1 cellular context compared by ENCODE assay signal in the genomic region with DNA sequence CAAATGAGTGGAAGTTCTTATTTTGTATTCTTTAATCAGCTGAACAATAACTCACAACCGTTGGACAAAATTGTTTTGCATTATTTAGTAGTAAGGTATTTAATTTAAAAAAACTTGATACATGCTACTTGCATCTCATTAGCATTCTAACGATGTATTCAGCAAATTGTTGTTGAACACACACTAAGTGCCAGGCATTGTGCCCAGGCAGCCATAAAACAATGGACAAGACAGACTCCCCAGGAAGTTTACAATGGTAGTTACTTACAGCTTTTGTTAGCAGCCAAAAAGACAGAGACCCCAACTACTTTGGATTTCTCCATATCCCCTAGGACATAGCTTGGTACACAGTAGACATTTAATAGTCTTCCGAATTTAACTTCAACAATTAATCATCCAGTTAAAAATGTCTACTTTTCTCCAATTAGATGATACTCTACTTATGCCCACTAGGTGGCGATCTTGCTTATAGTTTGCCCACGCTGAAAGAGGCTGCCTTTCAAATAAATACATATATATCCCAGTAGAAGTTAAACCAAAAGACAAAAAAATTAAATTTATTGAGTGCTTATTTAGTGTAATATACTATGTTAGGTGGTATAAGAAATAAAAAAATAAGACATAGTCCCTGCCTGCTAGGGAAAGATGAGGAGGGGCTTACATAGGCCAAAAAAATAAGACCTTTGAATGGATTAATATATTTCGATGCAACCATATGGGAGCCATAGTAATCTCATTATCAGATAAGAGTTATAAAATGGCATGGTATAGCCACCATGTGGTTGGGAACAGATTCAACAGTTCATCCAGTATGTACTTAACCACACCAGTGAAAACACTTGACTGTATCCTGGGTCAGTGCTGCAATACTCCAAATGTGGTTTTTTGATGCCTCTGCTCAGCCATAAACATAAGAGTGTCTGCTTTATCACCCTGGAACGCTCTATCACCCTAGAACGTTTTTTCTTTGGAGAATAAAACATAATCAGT.
TF ChIP-seq lines count a peak whose summit lies in the region.

No MANE protein-coding gene starts in this region.

TF ChIP-seq in H1, 55 proteins besides CTCF, POLR2A, EP300 and RAD21:
- TF ChIP-seq, protein P1, sequence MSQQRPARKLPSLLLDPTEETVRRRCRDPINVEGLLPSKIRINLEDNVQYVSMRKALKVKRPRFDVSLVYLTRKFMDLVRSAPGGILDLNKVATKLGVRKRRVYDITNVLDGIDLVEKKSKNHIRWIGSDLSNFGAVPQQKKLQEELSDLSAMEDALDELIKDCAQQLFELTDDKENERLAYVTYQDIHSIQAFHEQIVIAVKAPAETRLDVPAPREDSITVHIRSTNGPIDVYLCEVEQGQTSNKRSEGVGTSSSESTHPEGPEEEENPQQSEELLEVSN (IDR thresholded peaks at IDR 0.05): no peak
- TF ChIP-seq RXRA (IDR thresholded peaks at IDR 0.05; ENCODE audit: insufficient read depth, low read depth, low read length) (no peak), SP4 (IDR thresholded peaks at IDR 0.05; ENCODE audit: low read length) (no peak), NRF1 (IDR thresholded peaks at IDR 0.05; ENCODE audit: low read depth, low read length) (no peak), TAF1 (IDR thresholded peaks at IDR 0.05; ENCODE audit: low read depth, low read length) (no peak), CREB1 (IDR thresholded peaks at IDR 0.05) (no peak), BRCA1 (IDR thresholded peaks at IDR 0.05; ENCODE audit: low read depth, low read length) (no peak), GABPA (IDR thresholded peaks at IDR 0.05; ENCODE audit: borderline replicate concordance, insufficient read depth, low read length) (no peak), EGR1 (IDR thresholded peaks at IDR 0.05; ENCODE audit: borderline replicate concordance, low read depth, low read length) (no peak), JUND (IDR thresholded peaks at IDR 0.05; ENCODE audit: low read length) (no peak), SIRT6 (IDR thresholded peaks at IDR 0.05; ENCODE audit: low read length) (no peak), KDM1A (IDR thresholded peaks at IDR 0.05; ENCODE audit: borderline replicate concordance, low read length) (no peak)
- TF ChIP-seq, protein P2, sequence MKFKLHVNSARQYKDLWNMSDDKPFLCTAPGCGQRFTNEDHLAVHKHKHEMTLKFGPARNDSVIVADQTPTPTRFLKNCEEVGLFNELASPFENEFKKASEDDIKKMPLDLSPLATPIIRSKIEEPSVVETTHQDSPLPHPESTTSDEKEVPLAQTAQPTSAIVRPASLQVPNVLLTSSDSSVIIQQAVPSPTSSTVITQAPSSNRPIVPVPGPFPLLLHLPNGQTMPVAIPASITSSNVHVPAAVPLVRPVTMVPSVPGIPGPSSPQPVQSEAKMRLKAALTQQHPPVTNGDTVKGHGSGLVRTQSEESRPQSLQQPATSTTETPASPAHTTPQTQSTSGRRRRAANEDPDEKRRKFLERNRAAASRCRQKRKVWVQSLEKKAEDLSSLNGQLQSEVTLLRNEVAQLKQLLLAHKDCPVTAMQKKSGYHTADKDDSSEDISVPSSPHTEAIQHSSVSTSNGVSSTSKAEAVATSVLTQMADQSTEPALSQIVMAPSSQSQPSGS (IDR thresholded peaks at IDR 0.05; ENCODE audit: low read length): no peak
